ENCODE assay signal across 12 cellular contexts in the genomic region with DNA sequence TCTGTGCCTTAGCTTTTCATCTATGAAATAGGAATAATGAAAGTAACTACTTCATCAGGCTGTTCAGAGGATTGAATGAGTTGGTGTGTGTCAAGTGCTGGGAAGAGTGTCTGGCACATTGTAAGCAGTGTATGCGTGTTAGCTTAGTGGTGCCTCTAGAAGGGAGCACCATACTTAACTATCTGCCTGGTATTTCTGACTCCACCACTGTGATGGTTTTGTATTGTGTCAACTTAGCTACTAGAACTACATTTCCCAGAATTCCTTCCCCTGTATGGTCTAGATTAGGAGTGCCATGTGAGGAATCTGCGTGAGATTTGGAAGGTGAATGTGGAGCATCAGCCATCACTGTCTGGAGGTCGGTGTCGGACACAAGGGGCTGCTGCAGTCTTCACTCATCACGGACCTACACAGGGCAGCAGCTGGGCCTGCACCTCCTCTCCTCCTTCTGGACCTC.
A peak's percentile ranks its signal among the peaks of the same experiment; 100 is the strongest.
DNase-seq lines count a peak whose midpoint lies in the region; ATAC-seq and TF ChIP-seq lines count a peak whose summit lies in the region.
"Had no signal": no experiment of that assay in that cellular context is flagged by ENCODE, and none has a peak within 500 bp of the region (broad histone marks: within the 10 kb centered on the region; RNA-seq: fewer than 3 reads in every experiment).

No MANE protein-coding gene starts in this region.

- H3K9ac ChIP-seq in endodermal cell (ENCODE audit: extremely low read depth, low read length, poor library complexity, severe bottlenecking), result no peak overlapping the region

- H3K4me2 ChIP-seq in osteoblast (ENCODE audit: insufficient read depth, low read length), result peak overlapping the region; percentile 71

- 96 to 97% methylated on average over 5 of the region's 5 CpGs for WGBS in heart right ventricle, 2 donors
- WGBS in endodermal cell (ENCODE audit: insufficient coverage in 1 of 2, insufficient read length in 1 of 2), 2 experiments, result 91% methylated on average over 5 of the region's 5 CpGs; no CpG with 5 or more reads in 1 of the 2 experiments

- H3K36me3 ChIP-seq in left ventricle myocardium inferior (no peaks in the 10 kb centered on the region), heart right ventricle (no peaks in the 10 kb centered on the region), endodermal cell (ENCODE audit: control insufficient read depth, insufficient read depth, low read length) (no peaks in the 10 kb centered on the region), osteoblast (ENCODE audit: insufficient read depth, low read length) (no peaks in the 10 kb centered on the region), vagina (no peaks in the 10 kb centered on the region)
- H3K36me3 ChIP-seq: cardiac muscle cell had no signal

- H3K79me2 ChIP-seq in osteoblast (ENCODE audit: insufficient read depth, low read length), result no peaks in the 10 kb centered on the region

- H3K27ac ChIP-seq in left ventricle myocardium inferior (replicated peaks) (peak overlapping the region; percentile 85), heart right ventricle (peak overlapping the region in 5 of 10 donors; percentile 53 to 88 (median 73)), endodermal cell (ENCODE audit: low read depth, low read length) (no peak overlapping the region), osteoblast (ENCODE audit: low read depth, low read length) (peak overlapping the region; percentile 99), vagina (peak overlapping the region; percentile 79)
- H3K27ac ChIP-seq: cardiac muscle cell had no signal

- H3K4me3 Mint-ChIP-seq in endodermal cell, result no peak overlapping the region
- H3K4me3 Mint-ChIP-seq: mesothelial cell of epicardium; T-helper 1 cell treated with Interleukin-12 subunit alpha and Interleukin-12 subunit beta and Interleukin-4 antibody, amounts not matched to agents 30 μg/mL and 1 μg/mL, for 36 hours had no signal

- no peaks in the 10 kb centered on the region for H3K9me3 ChIP-seq in left ventricle myocardium inferior (replicated peaks)
- no peaks in the 10 kb centered on the region for H3K9me3 ChIP-seq in heart right ventricle
- H3K9me3 ChIP-seq in endodermal cell (ENCODE audit: control insufficient read depth, low read length), result no peaks in the 10 kb centered on the region
- H3K9me3 ChIP-seq in osteoblast (ENCODE audit: low read depth, low read length), result no peaks in the 10 kb centered on the region
- H3K9me3 ChIP-seq in vagina, result no peaks in the 10 kb centered on the region

- H3K4me1 ChIP-seq in left ventricle myocardium inferior (peaks cover 44% of the 10 kb centered on the region), heart right ventricle (peaks cover 0 to 34% (median 23%) of the 10 kb centered on the region in 9 donors), endodermal cell (ENCODE audit: control insufficient read depth, insufficient read depth, low read length) (no peaks in the 10 kb centered on the region), osteoblast (ENCODE audit: insufficient read depth, low read length) (peaks cover 55% of the 10 kb centered on the region), vagina (peaks cover 32% of the 10 kb centered on the region)

- no peak for TF ChIP-seq POLR2A in vagina (IDR thresholded peaks at IDR 0.05)

- H3K4me1 Mint-ChIP-seq in endodermal cell, result peaks cover 5% of the 10 kb centered on the region

- H2AFZ ChIP-seq in osteoblast (ENCODE audit: low read length), result no peak overlapping the region

- H3K27me3 Mint-ChIP-seq in endodermal cell (ENCODE audit: insufficient read depth), result peaks cover 8% of the 10 kb centered on the region

- ATAC-seq in heart right ventricle (no peak), HG03520 (IDR thresholded peaks at IDR 0.05; ENCODE audit: unreplicated experiment) (no peak)
- no peak for ATAC-seq in activated CD4-positive, CD25-positive, alpha-beta regulatory T cell treated with anti-CD3 and anti-CD28 coated beads, Interleukin-2, amount 50 U/mL, for 24 hours

- no peaks in the 10 kb centered on the region for H3K27me3 ChIP-seq in left ventricle myocardium inferior (ENCODE audit: low read depth)
- no peaks in the 10 kb centered on the region for H3K27me3 ChIP-seq in heart right ventricle
- no peaks in the 10 kb centered on the region for H3K27me3 ChIP-seq in endodermal cell (ENCODE audit: control insufficient read depth, insufficient read depth, low read length, poor library complexity, severe bottlenecking)
- no peaks in the 10 kb centered on the region for H3K27me3 ChIP-seq in osteoblast (ENCODE audit: insufficient read depth, low read length)
- no peaks in the 10 kb centered on the region for H3K27me3 ChIP-seq in vagina
- H3K27me3 ChIP-seq: cardiac muscle cell had no signal

- H3K4me3 ChIP-seq in left ventricle myocardium inferior, result no peak overlapping the region
- no peak overlapping the region for H3K4me3 ChIP-seq in heart right ventricle
- H3K4me3 ChIP-seq in endodermal cell (ENCODE audit: low read length), result no peak overlapping the region
- no peak overlapping the region for H3K4me3 ChIP-seq in osteoblast (ENCODE audit: insufficient read depth, low read length)
- H3K4me3 ChIP-seq in vagina, result no peak overlapping the region
- H3K4me3 ChIP-seq: cardiac muscle cell had no signal

- H3K9me3 Mint-ChIP-seq in endodermal cell, result no peaks in the 10 kb centered on the region
- H3K9me3 Mint-ChIP-seq: mesothelial cell of epicardium; T-helper 1 cell treated with Interleukin-12 subunit alpha and Interleukin-12 subunit beta and Interleukin-4 antibody, amounts not matched to agents 30 μg/mL and 1 μg/mL, for 36 hours had no signal

- no peak for DNase-seq in left ventricle myocardium inferior
- DNase-seq in heart right ventricle, result no peak
- DNase-seq in endodermal cell, result peak; percentile 49
- no peak for DNase-seq in osteoblast (ENCODE audit: insufficient read length, low spot score, missing footprints)
- no peak for DNase-seq in vagina (ENCODE audit: extremely low spot score in 2 of 2)
- no peak for DNase-seq in NCI-H69 (lab: John Stamatoyannopoulos, UW)
- DNase-seq: NCI-H774 had no signal

- TF ChIP-seq CTCF in left ventricle myocardium inferior (IDR thresholded peaks at IDR 0.05; ENCODE audit: borderline replicate concordance) (no peak), heart right ventricle (IDR thresholded peaks at IDR 0.05) (no peak), endodermal cell (conservative IDR thresholded peaks at IDR 0.05) (no peak), osteoblast (IDR thresholded peaks at IDR 0.05; ENCODE audit: extremely low read depth, low read depth, low read length) (no peak), vagina (IDR thresholded peaks at IDR 0.05) (no peak)

- H3K27ac Mint-ChIP-seq in endodermal cell, result no peak overlapping the region
- H3K27ac Mint-ChIP-seq: T-helper 1 cell treated with Interleukin-12 subunit alpha and Interleukin-12 subunit beta and Interleukin-4 antibody, amounts not matched to agents 30 μg/mL and 1 μg/mL, for 36 hours had no signal

- no peaks in the 10 kb centered on the region for H4K20me1 ChIP-seq in osteoblast (ENCODE audit: insufficient read depth, low read length)

- intact Hi-C loops in left ventricle myocardium inferior (cut with micrococcal nuclease) (no loop called here), heart right ventricle (cut with DNase I) (loop anchor here in 3 of 10 donors (5.0 to 10.0 kb wide), 4 partner anchors 73 to 496 kb away; no protein-coding TSS in a partner anchor), vagina (cut with DNase I) (loop anchor here (5.0 kb wide), 1 partner anchor 73 kb away; no protein-coding TSS in a partner anchor)

- H3K36me3 Mint-ChIP-seq in endodermal cell (ENCODE audit: low read depth), result no peaks in the 10 kb centered on the region
- H3K36me3 Mint-ChIP-seq: mesothelial cell of epicardium had no signal
